14 cellular contexts compared by ENCODE assay signal in the genomic region with DNA sequence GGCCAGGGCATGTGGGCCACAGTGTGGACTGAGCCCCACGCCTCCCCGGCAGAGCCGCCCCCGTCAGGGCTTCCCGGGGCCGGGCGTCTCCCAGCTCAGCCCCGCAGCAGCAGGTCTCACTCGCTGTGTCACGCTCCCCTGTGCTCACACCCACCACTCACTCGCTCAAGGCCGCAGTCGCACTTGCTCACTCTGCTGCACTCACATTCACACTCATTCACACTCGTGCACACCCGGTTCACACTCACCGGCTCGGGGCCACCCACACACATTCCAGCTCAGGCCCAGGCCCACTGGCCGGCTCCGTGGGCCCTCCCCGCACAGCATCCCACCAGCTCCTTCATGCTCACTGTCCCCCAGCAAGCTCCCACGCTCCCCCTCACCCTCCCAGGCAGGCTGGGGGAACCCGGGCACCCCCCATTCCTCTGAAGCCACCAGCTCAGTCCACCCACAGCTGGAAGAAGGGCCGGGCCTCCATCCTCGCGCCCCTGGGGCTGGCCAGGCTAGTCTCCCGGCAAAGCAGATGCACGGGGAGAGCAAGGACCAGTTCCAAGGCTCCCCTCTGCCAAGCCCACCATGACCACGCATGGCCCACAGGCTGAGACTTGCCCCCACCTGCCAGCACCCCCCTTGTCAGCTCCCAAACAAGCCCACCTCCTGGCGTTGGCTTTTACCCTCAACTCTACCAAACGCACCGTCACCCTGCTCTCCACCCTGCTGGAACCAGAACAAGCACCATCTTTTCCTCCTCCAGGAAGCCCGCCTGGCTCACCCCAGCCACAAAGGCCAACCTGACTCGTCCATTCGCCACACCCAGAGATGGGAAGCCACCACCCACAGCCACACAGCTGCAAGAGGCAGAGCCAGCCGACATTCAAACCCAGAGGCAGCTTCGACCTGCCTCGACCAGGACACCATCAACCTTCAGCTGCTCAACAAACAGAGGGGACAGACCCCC. TPM values are rescaled to one million over a fixed set of nuclear protein-coding genes. Genes with fewer than 3 reads are reported as not detected.
DNase-seq lines count a peak whose midpoint lies in the region; ATAC-seq and TF ChIP-seq lines count a peak whose summit lies in the region.
"Had no signal": no experiment of that assay in that cellular context is flagged by ENCODE, and none has a peak within 500 bp of the region (broad histone marks: within the 10 kb centered on the region; RNA-seq: fewer than 3 reads in every experiment).

No MANE protein-coding gene starts in this region.

- TF ChIP-seq EP300 in upper lobe of left lung (IDR thresholded peaks at IDR 0.05) = no peak

- H3K27ac ChIP-seq in body of pancreas (peak overlapping the region in 3 of 4 donors; percentile 36 to 73 (median 69)), upper lobe of left lung (peak overlapping the region; percentile 70 to 79 (median 74)), prostate gland (peak overlapping the region in 1 of 2 donors; percentile 12)
- H3K27ac ChIP-seq: foreskin keratinocyte had no signal

- H3K9me3 Mint-ChIP-seq in activated naive CD8-positive, alpha-beta T cell (ENCODE audit: low read depth) = no peaks in the 10 kb centered on the region
- no peaks in the 10 kb centered on the region for H3K9me3 Mint-ChIP-seq in activated naive CD8-positive, alpha-beta T cell treated with anti-CD3 and anti-CD28 coated beads for 36 hours
- no peaks in the 10 kb centered on the region for H3K9me3 Mint-ChIP-seq in mesothelial cell of epicardium
- no peaks in the 10 kb centered on the region for H3K9me3 Mint-ChIP-seq in T-cell
- H3K9me3 Mint-ChIP-seq: stimulated activated naive CD8-positive, alpha-beta T cell treated with anti-CD3 and anti-CD28 coated beads, Interleukin-15, Interleukin-2, amounts not matched to agents 100 ng/mL and 50 ng/mL, for 24 hours had no signal

- H3K27me3 ChIP-seq in body of pancreas (no peaks in the 10 kb centered on the region), upper lobe of left lung (no peaks in the 10 kb centered on the region), prostate gland (replicated peaks; ENCODE audit: insufficient read depth) (no peaks in the 10 kb centered on the region)
- H3K27me3 ChIP-seq: foreskin keratinocyte had no signal

- H3K36me3 Mint-ChIP-seq in activated naive CD8-positive, alpha-beta T cell = no peaks in the 10 kb centered on the region
- peaks cover 2% of the 10 kb centered on the region for H3K36me3 Mint-ChIP-seq in activated naive CD8-positive, alpha-beta T cell treated with anti-CD3 and anti-CD28 coated beads for 36 hours
- H3K36me3 Mint-ChIP-seq in mesothelial cell of epicardium (peaks cover 7% of the 10 kb centered on the region), T-cell (peaks cover 3% of the 10 kb centered on the region)

- ATAC-seq in body of pancreas (no peak), upper lobe of left lung (ENCODE audit: low FRiP score in 2 of 2) (peak in 1 of 2 donors; percentile 0), T-cell (replicated peaks in 1 of 4) (no peak), GM18511 (IDR thresholded peaks at IDR 0.05; ENCODE audit: unreplicated experiment) (no peak)
- ATAC-seq: foreskin keratinocyte had no signal

- CTCF ChIA-PET in T-cell (lab: Charles Lee) = interaction anchor here in 1 of 2 donors (0.6 kb wide), 1 partner anchor 140 kb away, joined by 4 read pairs; no protein-coding TSS in a partner anchor

- TF ChIP-seq CTCF in body of pancreas (IDR thresholded peaks at IDR 0.05) (no peak), mesothelial cell of epicardium (IDR thresholded peaks at IDR 0.05; ENCODE audit: unreplicated experiment) (no peak), upper lobe of left lung (IDR thresholded peaks at IDR 0.05) (no peak), prostate gland (IDR thresholded peaks at IDR 0.05) (no peak)

- H3K9me3 ChIP-seq in body of pancreas (no peaks in the 10 kb centered on the region), upper lobe of left lung (no peaks in the 10 kb centered on the region), prostate gland (no peaks in the 10 kb centered on the region)

- peaks cover 47% of the 10 kb centered on the region for H3K4me1 ChIP-seq in body of pancreas
- H3K4me1 ChIP-seq in upper lobe of left lung = peaks cover 58 to 64% (median 59%) of the 10 kb centered on the region in 4 donors
- peaks cover 45% of the 10 kb centered on the region for H3K4me1 ChIP-seq in prostate gland (replicated peaks)
- H3K4me1 ChIP-seq: foreskin keratinocyte had no signal

- H3K4me3 ChIP-seq in body of pancreas (no peak overlapping the region), upper lobe of left lung (no peak overlapping the region), prostate gland (no peak overlapping the region)
- H3K4me3 ChIP-seq: lung had no signal

- TF ChIP-seq POLR2A in body of pancreas (IDR thresholded peaks at IDR 0.05) (no peak), upper lobe of left lung (IDR thresholded peaks at IDR 0.05) (no peak), prostate gland (IDR thresholded peaks at IDR 0.05) (no peak)

- H3K27me3 Mint-ChIP-seq in activated naive CD8-positive, alpha-beta T cell = no peaks in the 10 kb centered on the region
- H3K27me3 Mint-ChIP-seq in activated naive CD8-positive, alpha-beta T cell treated with anti-CD3 and anti-CD28 coated beads for 36 hours = no peaks in the 10 kb centered on the region
- no peaks in the 10 kb centered on the region for H3K27me3 Mint-ChIP-seq in mesothelial cell of epicardium (ENCODE audit: low read depth)
- H3K27me3 Mint-ChIP-seq in T-cell = no peaks in the 10 kb centered on the region
- H3K27me3 Mint-ChIP-seq: stimulated activated naive CD8-positive, alpha-beta T cell treated with anti-CD3 and anti-CD28 coated beads, Interleukin-15, Interleukin-2, amounts not matched to agents 100 ng/mL and 50 ng/mL, for 24 hours had no signal

- POLR2A ChIA-PET in T-cell (lab: Charles Lee) = no interaction called here

- H3K27ac Mint-ChIP-seq in activated naive CD8-positive, alpha-beta T cell = no peak overlapping the region
- H3K27ac Mint-ChIP-seq in activated naive CD8-positive, alpha-beta T cell treated with anti-CD3 and anti-CD28 coated beads for 36 hours = no peak overlapping the region
- H3K27ac Mint-ChIP-seq in mesothelial cell of epicardium (peak overlapping the region; percentile 71), T-cell (peak overlapping the region in 1 of 2 donors; percentile 63)
- H3K27ac Mint-ChIP-seq: stimulated activated naive CD8-positive, alpha-beta T cell treated with anti-CD3 and anti-CD28 coated beads, Interleukin-15, Interleukin-2, amounts not matched to agents 100 ng/mL and 50 ng/mL, for 24 hours had no signal

- intact Hi-C loops in body of pancreas (cut with DNase I) (no loop called here), prostate gland (cut with DNase I) (no loop called here)

- H3K4me1 Mint-ChIP-seq in activated naive CD8-positive, alpha-beta T cell (ENCODE audit: low read depth) = peaks cover 30% of the 10 kb centered on the region
- peaks cover 31% of the 10 kb centered on the region for H3K4me1 Mint-ChIP-seq in activated naive CD8-positive, alpha-beta T cell treated with anti-CD3 and anti-CD28 coated beads for 36 hours
- H3K4me1 Mint-ChIP-seq in mesothelial cell of epicardium = peaks cover 45% of the 10 kb centered on the region
- H3K4me1 Mint-ChIP-seq in T-cell = peaks cover 11 to 51% (median 48%) of the 10 kb centered on the region in 3 donors

- DNase-seq in activated naive CD8-positive, alpha-beta T cell treated with anti-CD3 and anti-CD28 coated beads for 36 hours = no peak
- no peak for DNase-seq in body of pancreas
- DNase-seq in mesothelial cell of epicardium (ENCODE audit: low spot score in 2 of 2, unreplicated experiment in 2 of 2) = no peak
- peak in 1 of 2 donors; percentile 83 for DNase-seq in upper lobe of left lung
- no peak for DNase-seq in prostate gland (ENCODE audit: low spot score)
- no peak for DNase-seq in T-cell
- DNase-seq: central memory CD4-positive, alpha-beta T cell; foreskin keratinocyte; GDM1; NCI-H1105 had no signal

- WGBS in body of pancreas, 2 donors = 84 to 92% methylated on average over 28 to 36 of the region's 37 CpGs
- 78 to 81% methylated on average over 28 to 36 of the region's 37 CpGs for WGBS in upper lobe of left lung, 2 donors
- 70% methylated on average over 36 of the region's 37 CpGs for WGBS in prostate gland

- H3K36me3 ChIP-seq in body of pancreas (replicated peaks in 1 of 2; ENCODE audit: insufficient read depth in 1 of 2, low read depth in 2 of 2) (no peaks in the 10 kb centered on the region), upper lobe of left lung (peaks cover 0 to 4% (median 1%) of the 10 kb centered on the region in 4 donors), prostate gland (no peaks in the 10 kb centered on the region)

- peak overlapping the region; percentile 30 for H3K4me3 Mint-ChIP-seq in activated naive CD8-positive, alpha-beta T cell
- H3K4me3 Mint-ChIP-seq in activated naive CD8-positive, alpha-beta T cell treated with anti-CD3 and anti-CD28 coated beads for 36 hours = no peak overlapping the region
- no peak overlapping the region for H3K4me3 Mint-ChIP-seq in mesothelial cell of epicardium
- peak overlapping the region in 1 of 3 donors; percentile 43 for H3K4me3 Mint-ChIP-seq in T-cell
- H3K4me3 Mint-ChIP-seq: stimulated activated naive CD8-positive, alpha-beta T cell treated with anti-CD3 and anti-CD28 coated beads, Interleukin-15, Interleukin-2, amounts not matched to agents 100 ng/mL and 50 ng/mL, for 24 hours had no signal

RNA-seq across cellular contexts. Expression of gene NCOR2, which starts 28.0 kb away (rescaled TPM):
- 100 to 1,000 TPM; 106 to 112 TPM for total RNA-seq in activated naive CD8-positive, alpha-beta T cell treated with anti-CD3 and anti-CD28 coated beads for 36 hours
- total RNA-seq in body of pancreas (100 to 1,000 TPM in 1 of 2 donors, 10 to 100 TPM in 1; 53.7 to 397 TPM), mesothelial cell of epicardium (316 to 336 TPM (median 331 TPM) in 3 replicates), upper lobe of left lung (100 to 1,000 TPM; 188 to 603 (median 373) TPM), prostate gland (100 to 1,000 TPM; 184 to 306 TPM), T-cell (100 to 1,000 TPM; 108 to 140 (median 127) TPM)
